In genomic region chr21:32726742-32727477, GRCh38 we compare ENCODE assay signal across 8 cellular contexts. TPM values are rescaled to one million over a fixed set of nuclear protein-coding genes. Genes with fewer than 3 reads are reported as not detected.
DNase-seq lines count a peak whose midpoint lies in the region; TF ChIP-seq lines count a peak whose summit lies in the region.

No MANE protein-coding gene starts in this region.

- H3K36me3 ChIP-seq in Karpas-422 (ENCODE audit: insufficient read depth, low read length) (no peaks in the 10 kb centered on the region), ectodermal cell (ENCODE audit: control insufficient read depth, insufficient read depth, low read length) (no peaks in the 10 kb centered on the region), testis (ENCODE audit: low read depth, missing control alignments) (no peaks in the 10 kb centered on the region)

- H3K9me3 ChIP-seq in Karpas-422 (ENCODE audit: low read length) (no peaks in the 10 kb centered on the region), ectodermal cell (ENCODE audit: control insufficient read depth, low read length) (no peaks in the 10 kb centered on the region), testis (no peaks in the 10 kb centered on the region)

- DNase-seq in DMS 273 (lab: John Stamatoyannopoulos, UW; ENCODE audit: unreplicated experiment) (peak; percentile 64), DMS 273 treated with DMSO at 0.1 percent for 48 hours (lab: John Stamatoyannopoulos, UW) (no peak), Karpas-422 (peak; percentile 45), UCSD-AML1 (lab: John Stamatoyannopoulos, UW; ENCODE audit: unreplicated experiment) (peak; percentile 27), medulla oblongata (ENCODE audit: extremely low spot score) (peak; percentile 41), testis (no peak), ureter (ENCODE audit: low spot score) (no peak)

- H3K27ac ChIP-seq in Karpas-422 (ENCODE audit: low read length) (no peak overlapping the region), ectodermal cell (ENCODE audit: insufficient read depth, low read depth, low read length, poor library complexity, severe bottlenecking) (no peak overlapping the region), testis (peak overlapping the region; percentile 85 to 89)

- H3K4me1 ChIP-seq in Karpas-422 (ENCODE audit: low read length) (peaks cover 20% of the 10 kb centered on the region), ectodermal cell (ENCODE audit: control insufficient read depth, insufficient read depth, low read length) (no peaks in the 10 kb centered on the region), testis (no peaks in the 10 kb centered on the region)

- no peaks in the 10 kb centered on the region for H3K27me3 ChIP-seq in Karpas-422 (ENCODE audit: low read length)
- H3K27me3 ChIP-seq in ectodermal cell (ENCODE audit: control insufficient read depth, insufficient read depth, low read length, poor library complexity, severe bottlenecking) = no peaks in the 10 kb centered on the region
- H3K27me3 ChIP-seq in testis = no peaks in the 10 kb centered on the region

- H3K9me2 ChIP-seq in Karpas-422 (replicated peaks; ENCODE audit: insufficient read depth, low read length) = no peaks in the 10 kb centered on the region

- H3K9ac ChIP-seq in Karpas-422 (ENCODE audit: low read length) = peak overlapping the region; percentile 82

- H3K4me2 ChIP-seq in Karpas-422 (ENCODE audit: low read depth, low read length, poor library complexity, severe bottlenecking) = peak overlapping the region; percentile 95

- 6 to 9% methylated on average over 21 to 22 of the region's 22 CpGs for WGBS in ectodermal cell, 2 experiments
- WGBS in testis, 2 donors = 1 to 2% methylated on average over 22 of the region's 22 CpGs

- TF ChIP-seq CTCF in testis (IDR thresholded peaks at IDR 0.05) = no peak

- no peak for TF ChIP-seq POLR2A in testis (IDR thresholded peaks at IDR 0.05)

- H4K20me1 ChIP-seq in Karpas-422 (ENCODE audit: insufficient read depth, low read depth, low read length) = 0 out of 2 replicates have a peak, but pooled peaks cover 2% of the 10 kb centered on the region

- H2AFZ ChIP-seq in Karpas-422 (ENCODE audit: low read length) = peak overlapping the region; percentile 95

- intact Hi-C loops in testis (cut with DNase I; ENCODE audit: low total_unique reads) = no loop called here

- no peaks in the 10 kb centered on the region for H3K79me2 ChIP-seq in Karpas-422 (ENCODE audit: low read length)

- H3K4me3 ChIP-seq in Karpas-422 (ENCODE audit: low read length) (peak overlapping the region; percentile 95), ectodermal cell (ENCODE audit: insufficient read depth, low read depth, low read length) (peak overlapping the region; percentile 68), testis (peak overlapping the region; percentile 73 to 99)

RNA-seq across cellular contexts. Expression of gene SYNJ1, which starts 0.9 kb away (rescaled TPM):
- total RNA-seq in Karpas-422 (2014; rRNA removed; shearing (Covaris generic); ENCODE audit: low replicate concordance) = 2.6 and 6.0 TPM in 2 replicates
- polyA plus RNA-seq in ectodermal cell (2013, experiment 1 of 4) = 6.3 TPM
- 5.5 TPM for polyA plus RNA-seq in ectodermal cell (2013, experiment 2 of 4)
- 4.6 TPM for polyA plus RNA-seq in ectodermal cell (2013, experiment 3 of 4)
- polyA plus RNA-seq in ectodermal cell (2013, experiment 4 of 4) = 7.7 TPM
- total RNA-seq in testis (10 to 100 TPM; 20.9 to 22.7 TPM), ureter (19.1 TPM)
- 22.2 TPM for polyA plus RNA-seq in testis (ENCODE audit: insufficient read depth, low read depth, low replicate concordance)

RNA-seq across cellular contexts. Expression of gene PAXBP1, which starts 44.6 kb away (rescaled TPM):
- 58.5 and 87.7 TPM in 2 replicates for total RNA-seq in Karpas-422 (2014; rRNA removed; shearing (Covaris generic); ENCODE audit: low replicate concordance)
- polyA plus RNA-seq in ectodermal cell (2013, experiment 1 of 4) = 99.9 TPM
- 113 TPM for polyA plus RNA-seq in ectodermal cell (2013, experiment 2 of 4)
- polyA plus RNA-seq in ectodermal cell (2013, experiment 3 of 4) = 91.4 TPM
- 101 TPM for polyA plus RNA-seq in ectodermal cell (2013, experiment 4 of 4)
- total RNA-seq in testis (10 to 100 TPM; 53.9 to 82.1 TPM), ureter (55.2 TPM)
- 29.7 TPM for polyA plus RNA-seq in testis (ENCODE audit: insufficient read depth, low read depth, low replicate concordance)

Comparison
In these comparisons a context has a peak if more than half of its experiments do, and no peak if none do; other contexts are left out.
1. DNase-seq: peak in DMS 273 (single experiment), Karpas-422 (single experiment), UCSD-AML1 (single experiment) and medulla oblongata (single experiment); none in DMS 273 treated with DMSO at 0.1 percent for 48 hours (single experiment), testis (single experiment) and ureter (single experiment).
2. H3K27ac ChIP-seq: peak in testis (2 of 2); none in Karpas-422 (single experiment) and ectodermal cell (single experiment).
3. Peak in every context shown above with its lines, with median percentiles within 50 percentile points of each other: H3K4me3 ChIP-seq.